ENCODE assay signal across 1 cellular context in the genomic region with DNA sequence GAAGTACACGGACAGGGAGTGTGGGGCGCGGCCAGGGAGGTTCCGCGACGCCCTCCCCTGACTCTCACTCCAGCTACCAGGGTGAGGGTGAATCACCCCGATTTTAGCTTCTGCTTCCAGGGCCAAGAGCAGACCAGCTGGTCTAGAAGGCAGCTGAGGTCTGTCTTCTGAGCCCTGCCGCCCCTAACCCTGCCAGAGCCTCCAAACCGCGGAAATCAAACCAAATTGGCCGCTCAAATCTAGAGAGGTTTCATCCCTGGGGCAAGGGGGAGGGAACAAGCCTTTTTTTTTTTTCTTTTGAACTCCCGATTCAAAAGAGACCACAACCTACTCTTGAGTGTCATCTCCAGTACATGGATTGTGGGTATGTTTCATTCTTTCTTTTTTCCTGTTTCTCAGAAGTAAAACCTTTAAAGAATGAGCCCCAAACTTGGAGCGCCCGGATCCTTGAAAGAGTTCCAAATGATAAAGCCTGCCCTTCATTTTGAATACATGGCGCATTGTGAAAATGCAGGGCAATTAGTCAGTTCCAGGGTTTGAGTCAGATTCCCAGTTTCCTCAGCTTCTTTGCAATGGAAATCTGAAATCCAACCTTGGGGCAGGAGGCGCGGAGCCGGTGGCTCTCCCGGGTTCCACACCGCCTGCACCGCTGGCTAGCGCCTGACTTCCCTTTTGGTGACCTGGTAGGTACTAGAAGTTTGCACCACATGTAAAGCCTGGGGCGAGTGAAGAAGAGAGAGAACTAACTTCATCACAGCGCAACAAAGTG.
TF ChIP-seq lines count a peak whose summit lies in the region.

No MANE protein-coding gene starts in this region.

TF ChIP-seq in H1, 55 proteins besides CTCF, POLR2A, EP300 and RAD21:
- TF ChIP-seq YY1 (IDR thresholded peaks at IDR 0.05; ENCODE audit: low read depth, low read length), result no peak
- TF ChIP-seq POU5F1 (IDR thresholded peaks at IDR 0.05; ENCODE audit: low read depth, low read length), result no peak
- no peak for TF ChIP-seq BCL11A (IDR thresholded peaks at IDR 0.05; ENCODE audit: low read depth in 2 of 2, low read length in 2 of 2)
- no peak for TF ChIP-seq KDM5A (IDR thresholded peaks at IDR 0.05; ENCODE audit: low read length)
- TF ChIP-seq RFX5 (IDR thresholded peaks at IDR 0.05; ENCODE audit: borderline replicate concordance, low read depth, low read length), result no peak
- TF ChIP-seq RNF2 (IDR thresholded peaks at IDR 0.05; ENCODE audit: borderline replicate concordance, low read depth, low read length, missing control alignments, poor library complexity, severe bottlenecking), result peak; percentile 23
- TF ChIP-seq RBBP5 (IDR thresholded peaks at IDR 0.05; ENCODE audit: borderline replicate concordance, low read depth, low read length), result no peak
- no peak for TF ChIP-seq CEBPB (IDR thresholded peaks at IDR 0.05; ENCODE audit: low read depth, low read length)
- TF ChIP-seq PHF8 (conservative IDR thresholded peaks at IDR 0.05; ENCODE audit: low read depth, low read length), result no peak
- TF ChIP-seq, protein P1, sequence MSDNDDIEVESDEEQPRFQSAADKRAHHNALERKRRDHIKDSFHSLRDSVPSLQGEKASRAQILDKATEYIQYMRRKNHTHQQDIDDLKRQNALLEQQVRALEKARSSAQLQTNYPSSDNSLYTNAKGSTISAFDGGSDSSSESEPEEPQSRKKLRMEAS (IDR thresholded peaks at IDR 0.05), result no peak
- peak; percentile 18 for TF ChIP-seq CTBP2 (IDR thresholded peaks at IDR 0.05; ENCODE audit: borderline replicate concordance, insufficient read depth, insufficient read length, low read length)
- TF ChIP-seq EZH2 (IDR thresholded peaks at IDR 0.05; ENCODE audit: low read depth, low read length, severe bottlenecking), result peak; percentile 80
- no peak for TF ChIP-seq SRF (IDR thresholded peaks at IDR 0.05; ENCODE audit: low read depth, low read length)
- TF ChIP-seq BRCA1 (IDR thresholded peaks at IDR 0.05; ENCODE audit: low read depth, low read length), result no peak
- peak; percentile 85 for TF ChIP-seq SUZ12 (IDR thresholded peaks at IDR 0.05; ENCODE audit: low read length)
- TF ChIP-seq TAF1 (IDR thresholded peaks at IDR 0.05; ENCODE audit: low read depth, low read length), result no peak
- no peak for TF ChIP-seq CBX5 (IDR thresholded peaks at IDR 0.05; ENCODE audit: low read depth, low read length)
- TF ChIP-seq ASH2L (IDR thresholded peaks at IDR 0.05; ENCODE audit: low read length), result no peak
- TF ChIP-seq CHD1 (IDR thresholded peaks at IDR 0.05; ENCODE audit: low read depth, low read length), result no peak
- TF ChIP-seq CHD7 (IDR thresholded peaks at IDR 0.05; ENCODE audit: insufficient replicate concordance, low read length), result no peak
- TF ChIP-seq, protein P2, sequence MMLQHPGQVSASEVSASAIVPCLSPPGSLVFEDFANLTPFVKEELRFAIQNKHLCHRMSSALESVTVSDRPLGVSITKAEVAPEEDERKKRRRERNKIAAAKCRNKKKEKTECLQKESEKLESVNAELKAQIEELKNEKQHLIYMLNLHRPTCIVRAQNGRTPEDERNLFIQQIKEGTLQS (IDR thresholded peaks at IDR 0.05; ENCODE audit: insufficient read depth, low read depth, low read length), result no peak
